Comparison of ENCODE assay signal across 8 cellular contexts in the genomic region with DNA sequence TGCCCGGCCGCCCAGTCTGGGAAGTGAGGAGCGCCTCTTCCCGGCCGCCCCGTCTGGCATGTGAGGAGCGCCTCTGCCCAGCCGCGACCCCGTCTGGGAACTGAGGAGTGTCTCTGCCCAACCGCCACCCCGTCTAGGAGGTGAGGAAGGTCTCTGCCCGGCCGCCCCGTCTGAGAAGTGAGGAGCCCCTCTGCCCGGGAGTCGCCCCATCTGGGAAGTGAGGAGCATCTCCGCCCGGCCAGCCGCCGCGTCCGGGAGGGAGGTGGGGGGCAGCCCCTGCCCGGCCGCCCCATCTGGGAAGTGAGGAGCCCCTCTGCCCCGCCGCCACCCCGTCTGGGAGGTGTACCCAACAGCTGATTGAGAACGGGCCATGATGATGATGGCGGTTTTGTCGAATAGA.
DNase-seq lines count a peak whose midpoint lies in the region; ATAC-seq and TF ChIP-seq lines count a peak whose summit lies in the region.
"Not testable (repeated sequence)": the region's sequence is repeated elsewhere in the genome, so short reads cannot be mapped to it uniquely, and the experiment has no call there.

No MANE protein-coding gene starts in this region.

- WGBS in right cardiac atrium, result 93% methylated on average over 31 of the region's 31 CpGs
- 81% methylated on average over 7 of the region's 31 CpGs for WGBS in right lobe of liver (ENCODE audit: insufficient coverage, low coverage, low lambda C conversion rate, missing lambda C conversion rate)
- 92 to 97% (median 96%) methylated on average over 29 to 31 of the region's 31 CpGs for WGBS in psoas muscle, 3 donors

- not testable (repeated sequence) for ATAC-seq in right cardiac atrium, right lobe of liver, lower lobe of right lung, psoas muscle, upper lobe of right lung

- H3K27ac Mint-ChIP-seq in chondrocyte (ENCODE audit: unreplicated experiment), result not testable (repeated sequence)

- not testable (repeated sequence) for H3K4me1 ChIP-seq in right cardiac atrium (ENCODE audit: control insufficient read depth, insufficient read depth, low read length); right lobe of liver; lower lobe of right lung; psoas muscle; upper lobe of right lung

- not testable (repeated sequence) for H3K4me3 Mint-ChIP-seq in chondrocyte (ENCODE audit: unreplicated experiment)

- intact Hi-C loops in right cardiac atrium (cut with DNase I); right lobe of liver (cut with DNase I); lower lobe of right lung (cut with DNase I); posterior vena cava (cut with DNase I); psoas muscle (cut with DNase I); upper lobe of right lung (cut with DNase I): not testable (repeated sequence)

- H3K4me3 ChIP-seq in right cardiac atrium (ENCODE audit: low read length); right lobe of liver; lower lobe of right lung; psoas muscle; upper lobe of right lung: not testable (repeated sequence)

- not testable (repeated sequence) for H3K9me3 ChIP-seq in right cardiac atrium (ENCODE audit: control insufficient read depth, low read length); right lobe of liver; lower lobe of right lung; psoas muscle; upper lobe of right lung

- H3K9me3 Mint-ChIP-seq in chondrocyte (ENCODE audit: low read depth), result not testable (repeated sequence)

- not testable (repeated sequence) for H3K27ac ChIP-seq in right cardiac atrium (ENCODE audit: low read length); right lobe of liver; lower lobe of right lung; psoas muscle; upper lobe of right lung

- TF ChIP-seq CTCF in chondrocyte (IDR thresholded peaks at IDR 0.05); right lobe of liver (IDR thresholded peaks at IDR 0.05); lower lobe of right lung (IDR thresholded peaks at IDR 0.05); psoas muscle (IDR thresholded peaks at IDR 0.05); upper lobe of right lung (IDR thresholded peaks at IDR 0.05): not testable (repeated sequence)

- not testable (repeated sequence) for H3K36me3 Mint-ChIP-seq in chondrocyte (ENCODE audit: low read depth)

- TF ChIP-seq POLR2A in right lobe of liver (IDR thresholded peaks at IDR 0.05), result not testable (repeated sequence)

- H3K27me3 Mint-ChIP-seq in chondrocyte (ENCODE audit: low read depth), result not testable (repeated sequence)

- H3K4me1 Mint-ChIP-seq in chondrocyte (ENCODE audit: low read depth), result not testable (repeated sequence)

- DNase-seq in activated T-helper 9 cell treated with anti-CD3 and anti-CD28 coated beads, Interleukin-2, amount 50 U/mL, for 16 hours (ENCODE audit: low read depth), result peak; percentile 0
- DNase-seq in chondrocyte (ENCODE audit: low spot score) (peak; percentile 91), right cardiac atrium (peak in 2 of 3 donors; percentile 10 to 66), right lobe of liver (peak in 2 of 3 donors; percentile 39 to 47), lower lobe of right lung (peak; percentile 29), posterior vena cava (ENCODE audit: low spot score) (peak; percentile 78), psoas muscle (peak; percentile 5 to 35), upper lobe of right lung (peak; percentile 48)

- not testable (repeated sequence) for H3K36me3 ChIP-seq in right lobe of liver; lower lobe of right lung; psoas muscle (ENCODE audit: insufficient read depth in 1 of 2, low read depth in 1 of 2); upper lobe of right lung

- H3K27me3 ChIP-seq in right cardiac atrium (ENCODE audit: control insufficient read depth, insufficient read depth); right lobe of liver; lower lobe of right lung (ENCODE audit: low read depth); psoas muscle (ENCODE audit: insufficient read depth in 3 of 3, low read length in 2 of 3); upper lobe of right lung: not testable (repeated sequence)

Comparison
In these comparisons a context has a peak if more than half of its experiments do, and no peak if none do; other contexts are left out.
1. DNase-seq: peak in every context shown above with its lines; median percentile 91 in chondrocyte; 78 in posterior vena cava; 48 in upper lobe of right lung; 43 in right lobe of liver; 38 in right cardiac atrium; 29 in lower lobe of right lung; 20 in psoas muscle; 0 in activated T-helper 9 cell treated with anti-CD3 and anti-CD28 coated beads, Interleukin-2, amount 50 U/mL, for 16 hours.